In genomic region chr5:37045703-37046102, GRCh38 we compare ENCODE assay signal across 18 cellular contexts.
"Had no signal": no experiment of that assay in that cellular context is flagged by ENCODE, and none has a peak within 500 bp of the region (broad histone marks: within the 10 kb centered on the region; RNA-seq: fewer than 3 reads in every experiment).

No MANE protein-coding gene starts in this region.

- H3K27ac ChIP-seq: coronary artery, epithelial cell of prostate, left ventricle myocardium inferior, spleen, tibial artery had no signal

- H3K4me1 ChIP-seq: left ventricle myocardium inferior, spleen, tibial artery had no signal

- DNase-seq: activated B cell treated with CpG ODN at 0.5 μM for 24 hours; activated CD4-positive, alpha-beta T cell treated with anti-CD3 and anti-CD28 coated beads for 36 hours; activated CD4-positive, alpha-beta T cell treated with anti-CD3 and anti-CD28 coated beads, Interleukin-2, amount 50 U/mL, for 4 hours; activated CD8-positive, alpha-beta memory T cell treated with anti-CD3 and anti-CD28 coated beads for 24 hours; activated CD8-positive, alpha-beta memory T cell treated with anti-CD3 and anti-CD28 coated beads, Interleukin-2, amount 50 U/mL, for 48 hours; activated naive CD4-positive, alpha-beta T cell treated with anti-CD3 and anti-CD28 coated beads, Interleukin-2, amount 50 U/mL, for 16 hours; activated naive CD8-positive, alpha-beta T cell treated with anti-CD3 and anti-CD28 coated beads, Interleukin-2, amount 50 U/mL, for 24 hours; activated T-cell treated with anti-CD3 and anti-CD28 coated beads, Interleukin-2, amount 50 U/mL, for 48 hours; endodermal cell; kidney glomerular epithelial cell; left ventricle myocardium inferior; spleen; stimulated activated CD4-positive, alpha-beta T cell treated with anti-CD3 and anti-CD28 coated beads, Interleukin-4, amount 100 ng/mL, for 1 hour; stimulated activated naive CD4-positive, alpha-beta T cell; T1000; tibial artery had no signal

- ATAC-seq: activated CD4-positive, alpha-beta T cell treated with anti-CD3 and anti-CD28 coated beads for 36 hours; activated naive CD8-positive, alpha-beta T cell treated with anti-CD3 and anti-CD28 coated beads, Interleukin-2, amount 50 U/mL, for 24 hours had no signal

- H3K27me3 ChIP-seq: spleen, tibial artery had no signal

- H3K9me3 ChIP-seq: left ventricle myocardium inferior, spleen, tibial artery had no signal

- H3K4me3 ChIP-seq: coronary artery, left ventricle myocardium inferior, spleen, tibial artery had no signal
